ENCODE assay signal across 14 cellular contexts in genomic region chr4:123750044-123750443, GRCh38.
DNase-seq lines count a peak whose midpoint lies in the region; ATAC-seq, FAIRE-seq and TF ChIP-seq lines count a peak whose summit lies in the region.
"Had no signal": no experiment of that assay in that cellular context is flagged by ENCODE, and none has a peak within 500 bp of the region (broad histone marks: within the 10 kb centered on the region; RNA-seq: fewer than 3 reads in every experiment).

No MANE protein-coding gene starts in this region.

- no peak overlapping the region for H3K4me3 ChIP-seq in WERI-Rb-1 (ENCODE audit: low read depth, low read length)
- H3K4me3 ChIP-seq: thoracic aorta had no signal

- peak overlapping the region; percentile 61 for H3K27ac Mint-ChIP-seq in type B pancreatic cell
- H3K27ac Mint-ChIP-seq: T-helper 1 cell treated with Interleukin-12 subunit alpha and Interleukin-12 subunit beta and Interleukin-4 antibody, amounts not matched to agents 30 μg/mL and 1 μg/mL, for 36 hours had no signal

- no peaks in the 10 kb centered on the region for H3K27me3 Mint-ChIP-seq in type B pancreatic cell

- peak overlapping the region; percentile 24 for H3K4me3 Mint-ChIP-seq in type B pancreatic cell
- H3K4me3 Mint-ChIP-seq: T-helper 1 cell treated with Interleukin-12 subunit alpha and Interleukin-12 subunit beta and Interleukin-4 antibody, amounts not matched to agents 30 μg/mL and 1 μg/mL, for 36 hours had no signal

- H3K27ac ChIP-seq in WERI-Rb-1: no peak overlapping the region
- H3K27ac ChIP-seq: thoracic aorta had no signal

- no peaks in the 10 kb centered on the region for H3K9me3 ChIP-seq in WERI-Rb-1 (ENCODE audit: severe bottlenecking)
- H3K9me3 ChIP-seq: thoracic aorta had no signal

- TF ChIP-seq CTCF in WERI-Rb-1 (IDR thresholded peaks at IDR 0.05; ENCODE audit: low read depth, low read length) (peak; percentile 22; the same call in 1 of the 2 replicates), type B pancreatic cell (conservative IDR thresholded peaks at IDR 0.05) (no peak)

- H3K36me3 Mint-ChIP-seq in type B pancreatic cell: no peaks in the 10 kb centered on the region

- DNase-seq in NCI-H146 (lab: John Stamatoyannopoulos, UW) (peak; percentile 15), NCI-H146 treated with DMSO at 0.1 percent for 48 hours (lab: John Stamatoyannopoulos, UW; ENCODE audit: unreplicated experiment) (no peak), WERI-Rb-1 (peak; percentile 87), iris pigment epithelial cell (ENCODE audit: low read depth) (peak; percentile 44), type B pancreatic cell (ENCODE audit: extremely low spot score, unreplicated experiment) (no peak), GM12891 (ENCODE audit: insufficient read length, low spot score) (no peak)
- DNase-seq: 8988T, DMS153, NCI-H748 treated with DMSO at 0.1 percent for 48 hours had no signal

- no peaks in the 10 kb centered on the region for H3K9me3 Mint-ChIP-seq in type B pancreatic cell
- H3K9me3 Mint-ChIP-seq: T-helper 1 cell treated with Interleukin-12 subunit alpha and Interleukin-12 subunit beta and Interleukin-4 antibody, amounts not matched to agents 30 μg/mL and 1 μg/mL, for 36 hours had no signal

- H3K27me3 ChIP-seq in WERI-Rb-1 (ENCODE audit: insufficient read depth, low read depth, severe bottlenecking): no peaks in the 10 kb centered on the region

- H3K36me3 ChIP-seq in WERI-Rb-1: no peaks in the 10 kb centered on the region
- H3K36me3 ChIP-seq: thoracic aorta had no signal

- peaks cover 28% of the 10 kb centered on the region for H3K4me1 Mint-ChIP-seq in type B pancreatic cell (ENCODE audit: unreplicated experiment)

- no peak for FAIRE-seq in GM12891 (lab: Jason Lieb, UNC)
- FAIRE-seq: keratinocyte had no signal

- ATAC-seq in GM18511 (IDR thresholded peaks at IDR 0.05; ENCODE audit: unreplicated experiment) (no peak), HG03045 (IDR thresholded peaks at IDR 0.05; ENCODE audit: unreplicated experiment) (no peak)

- TF ChIP-seq POLR2A in GM12891 (IDR thresholded peaks at IDR 0.05; ENCODE audit: low read depth, low read length): no peak

TF ChIP-seq in GM12891, 5 proteins besides CTCF, POLR2A, EP300 and RAD21:
- TF ChIP-seq PAX5 (IDR thresholded peaks at IDR 0.05; ENCODE audit: insufficient read depth, low read length, severe bottlenecking) (no peak), SPI1 (IDR thresholded peaks at IDR 0.05; ENCODE audit: low read depth, low read length) (no peak), POU2F2 (IDR thresholded peaks at IDR 0.05; ENCODE audit: low read depth, low read length) (no peak), POLR2AphosphoS5 (IDR thresholded peaks at IDR 0.05; ENCODE audit: low read depth, low read length) (no peak), TAF1 (IDR thresholded peaks at IDR 0.05; ENCODE audit: low read depth, low read length) (no peak)
TF ChIP-seq in GM12891: peak in this region for 0.

Comparison
In these comparisons a context has a peak if more than half of its experiments do, and no peak if none do; other contexts are left out.
1. DNase-seq: peak in NCI-H146 (single experiment), WERI-Rb-1 (single experiment) and iris pigment epithelial cell (single experiment); none in NCI-H146 treated with DMSO at 0.1 percent for 48 hours (single experiment), type B pancreatic cell (single experiment) and GM12891 (single experiment).